ENCODE assay signal across 9 cellular contexts in genomic region chr4:4492161-4492847, GRCh38. TPM values are rescaled to one million over a fixed set of nuclear protein-coding genes. Genes with fewer than 3 reads are reported as not detected.
DNase-seq lines count a peak whose midpoint lies in the region; ATAC-seq and TF ChIP-seq lines count a peak whose summit lies in the region.
"Had no signal": no experiment of that assay in that cellular context is flagged by ENCODE, and none has a peak within 500 bp of the region (broad histone marks: within the 10 kb centered on the region; RNA-seq: fewer than 3 reads in every experiment).

No MANE protein-coding gene starts in this region.

- peak overlapping the region; percentile 44 for H3K27ac Mint-ChIP-seq in activated T-cell treated with anti-CD3 and anti-CD28 coated beads, Interleukin-2, amount 50 U/mL, for 24 hours
- H3K27ac Mint-ChIP-seq in activated T-helper 17 cell treated with anti-CD3 and anti-CD28 coated beads, Interleukin-2, amount 50 U/mL, for 72 hours, result peak overlapping the region; percentile 15

- no peak for TF ChIP-seq CTCF in WERI-Rb-1 (IDR thresholded peaks at IDR 0.05; ENCODE audit: low read depth, low read length)

- peak; percentile 37 for ATAC-seq in HG03039 (IDR thresholded peaks at IDR 0.05; ENCODE audit: unreplicated experiment)
- peak; percentile 90 for ATAC-seq in activated T-helper 17 cell treated with anti-CD3 and anti-CD28 coated beads, Interleukin-2, amount 50 U/mL, for 72 hours (replicated peaks)

- no peak for DNase-seq in activated T-cell treated with anti-CD3 and anti-CD28 coated beads, Interleukin-2, amount 50 U/mL, for 24 hours
- no peak for DNase-seq in activated T-cell treated with anti-CD3 and anti-CD28 coated beads for 4 hours
- DNase-seq in stromal cell of bone marrow (ENCODE audit: low read depth), result peak; percentile 28
- DNase-seq in GM19240 (ENCODE audit: insufficient read length, low spot score), result no peak
- no peak for DNase-seq in WERI-Rb-1
- no peak for DNase-seq in NCI-H510A (lab: John Stamatoyannopoulos, UW)

- H3K4me1 Mint-ChIP-seq in activated T-cell treated with anti-CD3 and anti-CD28 coated beads, Interleukin-2, amount 50 U/mL, for 24 hours (ENCODE audit: low read depth), result peaks cover 15% of the 10 kb centered on the region
- peaks cover 5% of the 10 kb centered on the region for H3K4me1 Mint-ChIP-seq in activated T-helper 17 cell treated with anti-CD3 and anti-CD28 coated beads, Interleukin-2, amount 50 U/mL, for 72 hours

- no peaks in the 10 kb centered on the region for H3K9me3 ChIP-seq in WERI-Rb-1 (ENCODE audit: severe bottlenecking)
- H3K9me3 ChIP-seq: neutrophil had no signal

- no peaks in the 10 kb centered on the region for H3K36me3 Mint-ChIP-seq in activated T-cell treated with anti-CD3 and anti-CD28 coated beads, Interleukin-2, amount 50 U/mL, for 24 hours (ENCODE audit: low read depth)
- no peaks in the 10 kb centered on the region for H3K36me3 Mint-ChIP-seq in activated T-helper 17 cell treated with anti-CD3 and anti-CD28 coated beads, Interleukin-2, amount 50 U/mL, for 72 hours (ENCODE audit: low read depth)

- no peak overlapping the region for H3K4me3 ChIP-seq in WERI-Rb-1 (ENCODE audit: low read depth, low read length)

- no peaks in the 10 kb centered on the region for H3K36me3 ChIP-seq in WERI-Rb-1
- H3K36me3 ChIP-seq: neutrophil had no signal

- H3K27ac ChIP-seq in WERI-Rb-1, result no peak overlapping the region
- H3K27ac ChIP-seq: neutrophil had no signal

- peak overlapping the region; percentile 10 for H3K4me3 Mint-ChIP-seq in activated T-cell treated with anti-CD3 and anti-CD28 coated beads, Interleukin-2, amount 50 U/mL, for 24 hours
- peak overlapping the region; percentile 67 for H3K4me3 Mint-ChIP-seq in activated T-helper 17 cell treated with anti-CD3 and anti-CD28 coated beads, Interleukin-2, amount 50 U/mL, for 72 hours

- H3K9me3 Mint-ChIP-seq in activated T-cell treated with anti-CD3 and anti-CD28 coated beads, Interleukin-2, amount 50 U/mL, for 24 hours, result no peaks in the 10 kb centered on the region
- no peaks in the 10 kb centered on the region for H3K9me3 Mint-ChIP-seq in activated T-helper 17 cell treated with anti-CD3 and anti-CD28 coated beads, Interleukin-2, amount 50 U/mL, for 72 hours

- H3K27me3 ChIP-seq in WERI-Rb-1 (ENCODE audit: insufficient read depth, low read depth, severe bottlenecking), result no peaks in the 10 kb centered on the region
- H3K27me3 ChIP-seq: neutrophil had no signal

- H3K27me3 Mint-ChIP-seq in activated T-cell treated with anti-CD3 and anti-CD28 coated beads, Interleukin-2, amount 50 U/mL, for 24 hours, result no peaks in the 10 kb centered on the region
- H3K27me3 Mint-ChIP-seq in activated T-helper 17 cell treated with anti-CD3 and anti-CD28 coated beads, Interleukin-2, amount 50 U/mL, for 72 hours, result no peaks in the 10 kb centered on the region

RNA-seq across cellular contexts. Expression of gene STX18, which starts 49.5 kb away (rescaled TPM):
- 10 to 100 TPM; 19.1 to 26.9 TPM for total RNA-seq in activated T-helper 17 cell treated with anti-CD3 and anti-CD28 coated beads, Interleukin-2, amount 50 U/mL, for 72 hours
